In the genomic region with DNA sequence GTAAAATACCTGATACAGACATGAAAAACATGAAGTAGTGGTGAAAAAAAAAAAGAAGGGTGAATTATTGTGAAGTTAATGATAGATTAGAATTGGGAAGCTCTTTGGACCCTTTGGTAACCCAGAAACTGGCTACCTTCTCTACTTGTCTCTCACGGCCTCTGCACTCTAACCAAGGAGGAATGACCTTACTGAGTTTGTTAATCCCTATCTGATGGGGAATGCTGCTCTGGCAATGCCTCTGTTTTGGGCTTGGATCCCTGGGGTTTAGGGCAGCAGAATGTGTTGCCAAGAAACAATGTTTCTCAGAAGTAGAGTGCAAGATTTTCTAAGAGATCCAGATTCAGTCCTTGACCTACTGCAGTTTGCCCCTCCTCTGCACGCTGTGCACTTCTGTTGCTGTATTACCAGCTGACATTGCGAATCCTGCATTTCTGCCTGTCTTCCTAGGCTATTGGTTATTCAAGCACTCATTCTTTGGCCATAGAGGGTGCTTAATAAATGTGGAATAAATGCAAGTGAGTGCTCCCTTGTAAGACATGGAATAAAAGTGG, we compare ENCODE assay signal across 20 cellular contexts. TPM values are rescaled to one million over a fixed set of nuclear protein-coding genes. Genes with fewer than 3 reads are reported as not detected.
A peak's percentile ranks its signal among the peaks of the same experiment; 100 is the strongest.
DNase-seq lines count a peak whose midpoint lies in the region; ATAC-seq and TF ChIP-seq lines count a peak whose summit lies in the region.
"Had no signal": no experiment of that assay in that cellular context is flagged by ENCODE, and none has a peak within 500 bp of the region (broad histone marks: within the 10 kb centered on the region; RNA-seq: fewer than 3 reads in every experiment).

No MANE protein-coding gene starts in this region.

- intact Hi-C loops in right lobe of liver (cut with DNase I): no loop called here
- intact Hi-C loops in heart right ventricle (cut with DNase I): no loop called here

- H3K36me3 ChIP-seq in right lobe of liver (no peaks in the 10 kb centered on the region), heart right ventricle (peaks cover 0 to 20% (median 0%) of the 10 kb centered on the region in 9 donors)
- H3K36me3 ChIP-seq: Peyer's patch had no signal

- in situ Hi-C loops in G401 (cut with HindIII; ENCODE audit: low sequenced_read_pairs): no loop called here

- peak; percentile 10 for DNase-seq in G401 (ENCODE audit: low spot score)
- peak; percentile 4 for DNase-seq in cerebellum (ENCODE audit: low spot score)
- DNase-seq in right lobe of liver: peak in 1 of 3 donors; percentile 68
- peak; percentile 12 for DNase-seq in renal cortical epithelial cell (ENCODE audit: low read depth)
- no peak for DNase-seq in heart right ventricle
- DNase-seq in NCI-H2196 treated with DMSO at 0.1 percent for 48 hours (lab: John Stamatoyannopoulos, UW; ENCODE audit: unreplicated experiment): no peak
- no peak for DNase-seq in NCI-H2029 treated with DMSO at 0.1 percent for 48 hours (lab: John Stamatoyannopoulos, UW)
- no peak for DNase-seq in NCI-H1930 (lab: John Stamatoyannopoulos, UW)
- DNase-seq: Caco-2; CD4-positive, alpha-beta T cell; DMS153; GF-D8; MM.1S; NCI-H1092; NCI-H1436 treated with DMSO at 0.1 percent for 48 hours; NCI-H2081; NCI-H2171 treated with DMSO at 0.1 percent for 48 hours; Peyer's patch had no signal

- H3K27ac ChIP-seq in right lobe of liver (peak overlapping the region; percentile 40 to 73 (median 71)), heart right ventricle (no peak overlapping the region)
- H3K27ac ChIP-seq: Peyer's patch had no signal

- H3K27me3 ChIP-seq in right lobe of liver: no peaks in the 10 kb centered on the region
- no peaks in the 10 kb centered on the region for H3K27me3 ChIP-seq in heart right ventricle
- H3K27me3 ChIP-seq: Peyer's patch had no signal

- no peaks in the 10 kb centered on the region for H3K9me3 ChIP-seq in right lobe of liver
- peaks cover 0 to 18% (median 0%) of the 10 kb centered on the region in 11 donors for H3K9me3 ChIP-seq in heart right ventricle
- H3K9me3 ChIP-seq: Peyer's patch had no signal

- WGBS in right lobe of liver (ENCODE audit: insufficient coverage, low coverage, low lambda C conversion rate, missing lambda C conversion rate): 32% methylated on average over 3 of the region's 3 CpGs
- 88 to 97% methylated on average over 3 of the region's 3 CpGs for WGBS in heart right ventricle, 2 donors

- no peak for TF ChIP-seq POLR2A in right lobe of liver (IDR thresholded peaks at IDR 0.05)

- H3K4me1 ChIP-seq in right lobe of liver (peaks cover 0 to 48% (median 12%) of the 10 kb centered on the region in 4 donors), heart right ventricle (peaks cover 0 to 24% (median 9%) of the 10 kb centered on the region in 9 donors)
- H3K4me1 ChIP-seq: Peyer's patch had no signal

- H3K4me3 ChIP-seq in right lobe of liver (peak overlapping the region in 1 of 3 donors; percentile 29), heart right ventricle (no peak overlapping the region)
- H3K4me3 ChIP-seq: GM23338, Peyer's patch had no signal

- ATAC-seq in right lobe of liver (peak; percentile 53 to 86 (median 81)), heart right ventricle (no peak)
- ATAC-seq: GM23338, HCT116 had no signal

- no peak for TF ChIP-seq CTCF in right lobe of liver (IDR thresholded peaks at IDR 0.05)
- no peak for TF ChIP-seq CTCF in heart right ventricle (IDR thresholded peaks at IDR 0.05)

RNA-seq across cellular contexts. Expression of a gene that starts 49.2 kb away (rescaled TPM):
- 2.0 and 4.4 TPM in 2 replicates for total RNA-seq in G401 (2014; rRNA removed; shearing (Covaris generic))
- 48.9 TPM for total RNA-seq in cerebellum
- 10 to 100 TPM; 14.1 to 30.9 (median 24.1) TPM for total RNA-seq in right lobe of liver
- 35.3 and 40.7 TPM in 2 replicates for total RNA-seq in renal cortical epithelial cell
- total RNA-seq in heart right ventricle: 10 to 100 TPM in 6 of 10 donors, 1 to 10 TPM in 4; 7.1 to 14.9 (median 11.3) TPM
- polyA plus RNA-seq in heart right ventricle: 1 to 10 TPM; 9.8 TPM

RNA-seq across cellular contexts. Expression of a gene that starts 59.9 kb away (rescaled TPM):
- total RNA-seq in G401 (2014; rRNA removed; shearing (Covaris generic)): 0.31 TPM in 1 of 2 replicates, not detected in the other
- total RNA-seq in cerebellum (1.5 TPM), right lobe of liver (100 to 1,000 TPM; 138 to 322 (median 216) TPM), renal cortical epithelial cell (21.9 and 35.6 TPM in 2 replicates), heart right ventricle (10 to 100 TPM; 15.0 to 31.0 (median 20.4) TPM)
- 1 to 10 TPM; 3.8 to 4.4 TPM for polyA plus RNA-seq in heart right ventricle

Comparison
In these comparisons a context has a peak if more than half of its experiments do, and no peak if none do; other contexts are left out.
1. DNase-seq: peak in G401 (single experiment), cerebellum (single experiment) and renal cortical epithelial cell (single experiment); none in heart right ventricle (0 of 2), NCI-H2196 treated with DMSO at 0.1 percent for 48 hours (single experiment), NCI-H2029 treated with DMSO at 0.1 percent for 48 hours (single experiment) and NCI-H1930 (0 of 2).
2. ATAC-seq: peak in right lobe of liver (4 of 4); none in heart right ventricle (0 of 8).
3. H3K27ac ChIP-seq: peak in right lobe of liver (3 of 3); none in heart right ventricle (0 of 10).